1 cellular context compared by ENCODE assay signal in genomic region chr17:74744714-74745547, GRCh38.
TF ChIP-seq lines count a peak whose summit lies in the region.

No MANE protein-coding gene starts in this region.

TF ChIP-seq in K562, 482 proteins besides CTCF, POLR2A, EP300 and RAD21 (continued from another document and continues in another):
- TF ChIP-seq LCOR (CRISPR knock-in tag; IDR thresholded peaks at IDR 0.05) (no peak), ZNF184 (CRISPR knock-in tag; IDR thresholded peaks at IDR 0.05) (no peak), AFF4 (CRISPR knock-in tag; IDR thresholded peaks at IDR 0.05) (no peak), ZNF398 (CRISPR knock-in tag; IDR thresholded peaks at IDR 0.05) (no peak), ZBTB17 (CRISPR knock-in tag; IDR thresholded peaks at IDR 0.05) (peak; percentile 28; the same call in 1 of the 2 replicates), PRMT5 (CRISPR knock-in tag; IDR thresholded peaks at IDR 0.05) (no peak), OTX1 (CRISPR knock-in tag; IDR thresholded peaks at IDR 0.05) (no peak), LARP7 (IDR thresholded peaks at IDR 0.05) (no peak), RBM14 (IDR thresholded peaks at IDR 0.05; ENCODE audit: borderline replicate concordance, insufficient read depth, low read depth, low read length) (no peak), ZFX (CRISPR knock-in tag; IDR thresholded peaks at IDR 0.05) (no peak), SPI1 (IDR thresholded peaks at IDR 0.05; ENCODE audit: borderline replicate concordance, low read depth, low read length) (no peak), CC2D1A (IDR thresholded peaks at IDR 0.05) (peak; percentile 85), ZNF165 (CRISPR knock-in tag; IDR thresholded peaks at IDR 0.05; ENCODE audit: borderline replicate concordance) (no peak), HNRNPUL1 (IDR thresholded peaks at IDR 0.05; ENCODE audit: low read length) (no peak), NONO (IDR thresholded peaks at IDR 0.05; ENCODE audit: low read depth in 2 of 2, low read length in 1 of 2) (peak in 1 of 2 experiments; percentile 40; a peak in 1 of 4 replicates), ZNF217 (CRISPR knock-in tag; IDR thresholded peaks at IDR 0.05) (no peak), SMAD3 (CRISPR knock-in tag; conservative IDR thresholded peaks at IDR 0.05) (no peak), UBTF (IDR thresholded peaks at IDR 0.05; ENCODE audit: borderline replicate concordance in 1 of 2, low read depth in 2 of 2, low read length in 2 of 2) (no peak), ARID4B (CRISPR knock-in tag; IDR thresholded peaks at IDR 0.05) (0 out of 2 replicates have a peak, but pooled peaks have one; percentile 49), KLF16 (IDR thresholded peaks at IDR 0.05) (peak; percentile 58; the same call in 1 of the 2 replicates), POLR2B (IDR thresholded peaks at IDR 0.05; ENCODE audit: low read depth, partially characterized antibody) (no peak), ZKSCAN8 (CRISPR knock-in tag; IDR thresholded peaks at IDR 0.05) (no peak), PTRF (tag; IDR thresholded peaks at IDR 0.05) (no peak), ZNF644 (tag; IDR thresholded peaks at IDR 0.05; ENCODE audit: low read depth) (no peak), ZNF12 (CRISPR knock-in tag; IDR thresholded peaks at IDR 0.05) (no peak), CBX1 (IDR thresholded peaks at IDR 0.05; ENCODE audit: low read depth) (no peak), DPF2 (IDR thresholded peaks at IDR 0.05) (no peak), BRD9 (IDR thresholded peaks at IDR 0.05; ENCODE audit: low read depth, partially characterized antibody) (no peak), MTA3 (IDR thresholded peaks at IDR 0.05; ENCODE audit: borderline replicate concordance) (0 out of 2 replicates have a peak, but pooled peaks have one; percentile 61), ZNF174 (CRISPR knock-in tag; IDR thresholded peaks at IDR 0.05) (no peak), ZC3H4 (CRISPR knock-in tag; IDR thresholded peaks at IDR 0.05; ENCODE audit: borderline replicate concordance) (no peak), ETS1 (conservative IDR thresholded peaks at IDR 0.05; ENCODE audit: control insufficient read depth, low read depth, low read length) (no peak)
- TF ChIP-seq, protein P1, sequence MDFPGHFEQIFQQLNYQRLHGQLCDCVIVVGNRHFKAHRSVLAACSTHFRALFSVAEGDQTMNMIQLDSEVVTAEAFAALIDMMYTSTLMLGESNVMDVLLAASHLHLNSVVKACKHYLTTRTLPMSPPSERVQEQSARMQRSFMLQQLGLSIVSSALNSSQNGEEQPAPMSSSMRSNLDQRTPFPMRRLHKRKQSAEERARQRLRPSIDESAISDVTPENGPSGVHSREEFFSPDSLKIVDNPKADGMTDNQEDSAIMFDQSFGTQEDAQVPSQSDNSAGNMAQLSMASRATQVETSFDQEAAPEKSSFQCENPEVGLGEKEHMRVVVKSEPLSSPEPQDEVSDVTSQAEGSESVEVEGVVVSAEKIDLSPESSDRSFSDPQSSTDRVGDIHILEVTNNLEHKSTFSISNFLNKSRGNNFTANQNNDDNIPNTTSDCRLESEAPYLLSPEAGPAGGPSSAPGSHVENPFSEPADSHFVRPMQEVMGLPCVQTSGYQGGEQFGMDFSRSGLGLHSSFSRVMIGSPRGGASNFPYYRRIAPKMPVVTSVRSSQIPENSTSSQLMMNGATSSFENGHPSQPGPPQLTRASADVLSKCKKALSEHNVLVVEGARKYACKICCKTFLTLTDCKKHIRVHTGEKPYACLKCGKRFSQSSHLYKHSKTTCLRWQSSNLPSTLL (IDR thresholded peaks at IDR 0.05): no peak
- TF ChIP-seq, protein P2, sequence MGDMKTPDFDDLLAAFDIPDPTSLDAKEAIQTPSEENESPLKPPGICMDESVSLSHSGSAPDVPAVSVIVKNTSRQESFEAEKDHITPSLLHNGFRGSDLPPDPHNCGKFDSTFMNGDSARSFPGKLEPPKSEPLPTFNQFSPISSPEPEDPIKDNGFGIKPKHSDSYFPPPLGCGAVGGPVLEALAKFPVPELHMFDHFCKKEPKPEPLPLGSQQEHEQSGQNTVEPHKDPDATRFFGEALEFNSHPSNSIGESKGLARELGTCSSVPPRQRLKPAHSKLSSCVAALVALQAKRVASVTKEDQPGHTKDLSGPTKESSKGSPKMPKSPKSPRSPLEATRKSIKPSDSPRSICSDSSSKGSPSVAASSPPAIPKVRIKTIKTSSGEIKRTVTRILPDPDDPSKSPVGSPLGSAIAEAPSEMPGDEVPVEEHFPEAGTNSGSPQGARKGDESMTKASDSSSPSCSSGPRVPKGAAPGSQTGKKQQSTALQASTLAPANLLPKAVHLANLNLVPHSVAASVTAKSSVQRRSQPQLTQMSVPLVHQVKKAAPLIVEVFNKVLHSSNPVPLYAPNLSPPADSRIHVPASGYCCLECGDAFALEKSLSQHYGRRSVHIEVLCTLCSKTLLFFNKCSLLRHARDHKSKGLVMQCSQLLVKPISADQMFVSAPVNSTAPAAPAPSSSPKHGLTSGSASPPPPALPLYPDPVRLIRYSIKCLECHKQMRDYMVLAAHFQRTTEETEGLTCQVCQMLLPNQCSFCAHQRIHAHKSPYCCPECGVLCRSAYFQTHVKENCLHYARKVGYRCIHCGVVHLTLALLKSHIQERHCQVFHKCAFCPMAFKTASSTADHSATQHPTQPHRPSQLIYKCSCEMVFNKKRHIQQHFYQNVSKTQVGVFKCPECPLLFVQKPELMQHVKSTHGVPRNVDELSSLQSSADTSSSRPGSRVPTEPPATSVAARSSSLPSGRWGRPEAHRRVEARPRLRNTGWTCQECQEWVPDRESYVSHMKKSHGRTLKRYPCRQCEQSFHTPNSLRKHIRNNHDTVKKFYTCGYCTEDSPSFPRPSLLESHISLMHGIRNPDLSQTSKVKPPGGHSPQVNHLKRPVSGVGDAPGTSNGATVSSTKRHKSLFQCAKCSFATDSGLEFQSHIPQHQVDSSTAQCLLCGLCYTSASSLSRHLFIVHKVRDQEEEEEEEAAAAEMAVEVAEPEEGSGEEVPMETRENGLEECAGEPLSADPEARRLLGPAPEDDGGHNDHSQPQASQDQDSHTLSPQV (IDR thresholded peaks at IDR 0.05): 0 out of 2 replicates have a peak, but pooled peaks have one; percentile 15
- TF ChIP-seq, protein P3, sequence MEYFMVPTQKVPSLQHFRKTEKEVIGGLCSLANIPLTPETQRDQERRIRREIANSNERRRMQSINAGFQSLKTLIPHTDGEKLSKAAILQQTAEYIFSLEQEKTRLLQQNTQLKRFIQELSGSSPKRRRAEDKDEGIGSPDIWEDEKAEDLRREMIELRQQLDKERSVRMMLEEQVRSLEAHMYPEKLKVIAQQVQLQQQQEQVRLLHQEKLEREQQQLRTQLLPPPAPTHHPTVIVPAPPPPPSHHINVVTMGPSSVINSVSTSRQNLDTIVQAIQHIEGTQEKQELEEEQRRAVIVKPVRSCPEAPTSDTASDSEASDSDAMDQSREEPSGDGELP (CRISPR knock-in tag; IDR thresholded peaks at IDR 0.05; ENCODE audit: borderline replicate concordance): peak; percentile 60; the same call in 1 of the 2 replicates
- TF ChIP-seq, protein P4, sequence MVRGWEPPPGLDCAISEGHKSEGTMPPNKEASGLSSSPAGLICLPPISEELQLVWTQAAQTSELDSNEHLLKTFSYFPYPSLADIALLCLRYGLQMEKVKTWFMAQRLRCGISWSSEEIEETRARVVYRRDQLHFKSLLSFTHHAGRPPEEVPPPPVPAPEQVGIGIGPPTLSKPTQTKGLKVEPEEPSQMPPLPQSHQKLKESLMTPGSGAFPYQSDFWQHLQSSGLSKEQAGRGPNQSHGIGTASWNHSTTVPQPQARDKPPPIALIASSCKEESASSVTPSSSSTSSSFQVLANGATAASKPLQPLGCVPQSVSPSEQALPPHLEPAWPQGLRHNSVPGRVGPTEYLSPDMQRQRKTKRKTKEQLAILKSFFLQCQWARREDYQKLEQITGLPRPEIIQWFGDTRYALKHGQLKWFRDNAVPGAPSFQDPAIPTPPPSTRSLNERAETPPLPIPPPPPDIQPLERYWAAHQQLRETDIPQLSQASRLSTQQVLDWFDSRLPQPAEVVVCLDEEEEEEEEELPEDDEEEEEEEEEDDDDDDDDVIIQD (CRISPR knock-in tag; IDR thresholded peaks at IDR 0.05): no peak
